1 cellular context compared by ENCODE assay signal in the genomic region with DNA sequence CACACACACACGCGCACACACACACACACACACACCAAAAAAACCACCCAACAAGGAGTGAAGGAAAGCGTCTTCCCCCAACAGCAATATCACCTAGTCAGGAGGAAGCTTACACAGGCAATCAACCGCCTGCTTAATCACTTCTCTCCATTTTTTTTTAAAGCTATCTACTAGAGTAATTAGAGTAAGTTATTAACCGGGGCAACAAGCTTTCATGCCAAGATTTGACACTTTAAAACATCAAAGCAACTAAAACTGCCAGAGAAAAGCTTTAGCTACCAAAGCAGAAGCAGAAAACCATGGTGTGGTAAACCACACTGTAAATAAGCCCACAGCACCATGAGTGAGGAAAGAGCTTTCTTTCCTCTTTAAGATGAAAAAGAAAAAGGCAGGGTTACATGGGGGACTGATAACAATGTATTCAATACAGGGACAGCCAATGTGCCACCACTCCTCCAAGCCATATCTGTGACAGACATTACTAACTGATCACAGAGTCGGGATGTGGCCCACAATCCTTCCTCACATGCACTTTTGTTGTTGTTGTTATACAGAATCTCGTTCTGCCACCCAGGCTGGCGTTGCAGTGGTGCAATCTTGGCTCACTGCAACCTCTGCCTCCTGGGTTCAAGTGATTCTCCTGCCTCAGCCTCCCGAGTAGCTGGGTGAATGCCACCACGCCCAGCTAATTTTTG.
TF ChIP-seq lines count a peak whose summit lies in the region.

No MANE protein-coding gene starts in this region.

TF ChIP-seq in GM23338, 12 proteins besides CTCF, POLR2A, EP300 and RAD21 (continued from another document):
- TF ChIP-seq, protein P1, sequence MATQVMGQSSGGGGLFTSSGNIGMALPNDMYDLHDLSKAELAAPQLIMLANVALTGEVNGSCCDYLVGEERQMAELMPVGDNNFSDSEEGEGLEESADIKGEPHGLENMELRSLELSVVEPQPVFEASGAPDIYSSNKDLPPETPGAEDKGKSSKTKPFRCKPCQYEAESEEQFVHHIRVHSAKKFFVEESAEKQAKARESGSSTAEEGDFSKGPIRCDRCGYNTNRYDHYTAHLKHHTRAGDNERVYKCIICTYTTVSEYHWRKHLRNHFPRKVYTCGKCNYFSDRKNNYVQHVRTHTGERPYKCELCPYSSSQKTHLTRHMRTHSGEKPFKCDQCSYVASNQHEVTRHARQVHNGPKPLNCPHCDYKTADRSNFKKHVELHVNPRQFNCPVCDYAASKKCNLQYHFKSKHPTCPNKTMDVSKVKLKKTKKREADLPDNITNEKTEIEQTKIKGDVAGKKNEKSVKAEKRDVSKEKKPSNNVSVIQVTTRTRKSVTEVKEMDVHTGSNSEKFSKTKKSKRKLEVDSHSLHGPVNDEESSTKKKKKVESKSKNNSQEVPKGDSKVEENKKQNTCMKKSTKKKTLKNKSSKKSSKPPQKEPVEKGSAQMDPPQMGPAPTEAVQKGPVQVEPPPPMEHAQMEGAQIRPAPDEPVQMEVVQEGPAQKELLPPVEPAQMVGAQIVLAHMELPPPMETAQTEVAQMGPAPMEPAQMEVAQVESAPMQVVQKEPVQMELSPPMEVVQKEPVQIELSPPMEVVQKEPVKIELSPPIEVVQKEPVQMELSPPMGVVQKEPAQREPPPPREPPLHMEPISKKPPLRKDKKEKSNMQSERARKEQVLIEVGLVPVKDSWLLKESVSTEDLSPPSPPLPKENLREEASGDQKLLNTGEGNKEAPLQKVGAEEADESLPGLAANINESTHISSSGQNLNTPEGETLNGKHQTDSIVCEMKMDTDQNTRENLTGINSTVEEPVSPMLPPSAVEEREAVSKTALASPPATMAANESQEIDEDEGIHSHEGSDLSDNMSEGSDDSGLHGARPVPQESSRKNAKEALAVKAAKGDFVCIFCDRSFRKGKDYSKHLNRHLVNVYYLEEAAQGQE (IDR thresholded peaks at IDR 0.05; ENCODE audit: unreplicated experiment): no peak
- no peak for TF ChIP-seq POLR2AphosphoS5 (IDR thresholded peaks at IDR 0.05; ENCODE audit: low read depth)
- no peak for TF ChIP-seq ETS1 (IDR thresholded peaks at IDR 0.05)
- no peak for TF ChIP-seq CREB1 (CRISPR knock-in tag; IDR thresholded peaks at IDR 0.05; ENCODE audit: low read depth)
- TF ChIP-seq JUNB (IDR thresholded peaks at IDR 0.05; ENCODE audit: unreplicated experiment): no peak
- TF ChIP-seq EZH2 (IDR thresholded peaks at IDR 0.05; ENCODE audit: low read depth, unreplicated experiment): no peak
- TF ChIP-seq ZNF114 (CRISPR knock-in tag; IDR thresholded peaks at IDR 0.05): no peak
- no peak for TF ChIP-seq STAT1 (IDR thresholded peaks at IDR 0.05; ENCODE audit: unreplicated experiment)
